Comparison of ENCODE assay signal across 2 cellular contexts in the genomic region with DNA sequence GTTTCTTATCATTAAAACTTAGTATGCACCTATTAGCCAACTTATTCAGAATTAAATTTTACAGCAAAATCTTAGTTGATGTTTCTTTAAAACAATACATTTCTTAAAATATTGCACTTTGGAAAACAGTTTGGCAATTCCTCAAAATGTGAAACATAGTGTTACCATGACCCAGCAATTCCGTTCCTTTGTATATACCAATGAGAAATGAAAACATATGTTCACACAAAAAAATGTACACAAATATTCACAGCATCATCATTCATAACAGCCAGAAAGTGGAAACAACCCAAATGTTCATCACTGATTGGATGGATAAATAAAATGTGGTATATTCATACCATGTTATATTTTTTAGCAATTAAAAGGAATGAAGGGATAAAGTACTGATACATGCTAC.
TF ChIP-seq lines count a peak whose summit lies in the region.

No MANE protein-coding gene starts in this region.

TF ChIP-seq in A549, 52 proteins besides CTCF, POLR2A, EP300 and RAD21 (continued from another document):
- no peak for TF ChIP-seq JUNB (IDR thresholded peaks at IDR 0.05)
- TF ChIP-seq, protein P1, sequence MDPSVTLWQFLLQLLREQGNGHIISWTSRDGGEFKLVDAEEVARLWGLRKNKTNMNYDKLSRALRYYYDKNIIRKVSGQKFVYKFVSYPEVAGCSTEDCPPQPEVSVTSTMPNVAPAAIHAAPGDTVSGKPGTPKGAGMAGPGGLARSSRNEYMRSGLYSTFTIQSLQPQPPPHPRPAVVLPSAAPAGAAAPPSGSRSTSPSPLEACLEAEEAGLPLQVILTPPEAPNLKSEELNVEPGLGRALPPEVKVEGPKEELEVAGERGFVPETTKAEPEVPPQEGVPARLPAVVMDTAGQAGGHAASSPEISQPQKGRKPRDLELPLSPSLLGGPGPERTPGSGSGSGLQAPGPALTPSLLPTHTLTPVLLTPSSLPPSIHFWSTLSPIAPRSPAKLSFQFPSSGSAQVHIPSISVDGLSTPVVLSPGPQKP (IDR thresholded peaks at IDR 0.05; ENCODE audit: low read depth, low read length) = no peak
- no peak for TF ChIP-seq RNF2 (IDR thresholded peaks at IDR 0.05; ENCODE audit: borderline replicate concordance, low read depth)
- TF ChIP-seq E2F6 (IDR thresholded peaks at IDR 0.05; ENCODE audit: borderline replicate concordance, low read depth) = no peak
- no peak for TF ChIP-seq BHLHE40 (IDR thresholded peaks at IDR 0.05; ENCODE audit: low read depth, low read length)
- TF ChIP-seq HOXB13 (CRISPR knock-in tag; IDR thresholded peaks at IDR 0.05; ENCODE audit: low read depth) = no peak
- no peak for TF ChIP-seq TP53 (CRISPR knock-in tag; IDR thresholded peaks at IDR 0.05)
- TF ChIP-seq POLR2AphosphoS2 (conservative IDR thresholded peaks at IDR 0.05; ENCODE audit: low read length) = no peak
- TF ChIP-seq, protein P2, sequence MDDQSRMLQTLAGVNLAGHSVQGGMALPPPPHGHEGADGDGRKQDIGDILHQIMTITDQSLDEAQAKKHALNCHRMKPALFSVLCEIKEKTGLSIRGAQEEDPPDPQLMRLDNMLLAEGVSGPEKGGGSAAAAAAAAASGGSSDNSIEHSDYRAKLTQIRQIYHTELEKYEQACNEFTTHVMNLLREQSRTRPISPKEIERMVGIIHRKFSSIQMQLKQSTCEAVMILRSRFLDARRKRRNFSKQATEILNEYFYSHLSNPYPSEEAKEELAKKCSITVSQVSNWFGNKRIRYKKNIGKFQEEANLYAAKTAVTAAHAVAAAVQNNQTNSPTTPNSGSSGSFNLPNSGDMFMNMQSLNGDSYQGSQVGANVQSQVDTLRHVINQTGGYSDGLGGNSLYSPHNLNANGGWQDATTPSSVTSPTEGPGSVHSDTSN (IDR thresholded peaks at IDR 0.05) = no peak
- TF ChIP-seq CBX8 (IDR thresholded peaks at IDR 0.05) = no peak
- TF ChIP-seq RFX5 (IDR thresholded peaks at IDR 0.05) = no peak
- TF ChIP-seq, protein P3, sequence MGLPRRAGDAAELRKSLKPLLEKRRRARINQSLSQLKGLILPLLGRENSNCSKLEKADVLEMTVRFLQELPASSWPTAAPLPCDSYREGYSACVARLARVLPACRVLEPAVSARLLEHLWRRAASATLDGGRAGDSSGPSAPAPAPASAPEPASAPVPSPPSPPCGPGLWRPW (IDR thresholded peaks at IDR 0.05) = no peak
- no peak for TF ChIP-seq MAZ (IDR thresholded peaks at IDR 0.05; ENCODE audit: borderline replicate concordance, low read depth, low read length)
- TF ChIP-seq ZC3H11A (IDR thresholded peaks at IDR 0.05) = no peak
TF ChIP-seq in A549: peak in this region for 0.

TF ChIP-seq in IMR-90, 13 proteins besides CTCF, POLR2A, EP300 and RAD21:
- TF ChIP-seq CEBPB (IDR thresholded peaks at IDR 0.05; ENCODE audit: low read depth, low read length) (no peak), MAFK (IDR thresholded peaks at IDR 0.05; ENCODE audit: low read depth, low read length) (no peak), NFE2L2 (IDR thresholded peaks at IDR 0.05; ENCODE audit: low read depth, low read length) (peak; percentile 41; the same call in 1 of the 2 replicates), MXI1 (IDR thresholded peaks at IDR 0.05; ENCODE audit: borderline replicate concordance, low read depth, low read length) (no peak), RCOR1 (IDR thresholded peaks at IDR 0.05; ENCODE audit: insufficient replicate concordance, low read length) (no peak), RFX5 (IDR thresholded peaks at IDR 0.05; ENCODE audit: low read depth, low read length) (no peak), FOS (IDR thresholded peaks at IDR 0.05; ENCODE audit: low read depth, low read length) (no peak)
TF ChIP-seq in IMR-90: peak in this region for 1.
